Comparison of ENCODE assay signal across 14 cellular contexts in the genomic region with DNA sequence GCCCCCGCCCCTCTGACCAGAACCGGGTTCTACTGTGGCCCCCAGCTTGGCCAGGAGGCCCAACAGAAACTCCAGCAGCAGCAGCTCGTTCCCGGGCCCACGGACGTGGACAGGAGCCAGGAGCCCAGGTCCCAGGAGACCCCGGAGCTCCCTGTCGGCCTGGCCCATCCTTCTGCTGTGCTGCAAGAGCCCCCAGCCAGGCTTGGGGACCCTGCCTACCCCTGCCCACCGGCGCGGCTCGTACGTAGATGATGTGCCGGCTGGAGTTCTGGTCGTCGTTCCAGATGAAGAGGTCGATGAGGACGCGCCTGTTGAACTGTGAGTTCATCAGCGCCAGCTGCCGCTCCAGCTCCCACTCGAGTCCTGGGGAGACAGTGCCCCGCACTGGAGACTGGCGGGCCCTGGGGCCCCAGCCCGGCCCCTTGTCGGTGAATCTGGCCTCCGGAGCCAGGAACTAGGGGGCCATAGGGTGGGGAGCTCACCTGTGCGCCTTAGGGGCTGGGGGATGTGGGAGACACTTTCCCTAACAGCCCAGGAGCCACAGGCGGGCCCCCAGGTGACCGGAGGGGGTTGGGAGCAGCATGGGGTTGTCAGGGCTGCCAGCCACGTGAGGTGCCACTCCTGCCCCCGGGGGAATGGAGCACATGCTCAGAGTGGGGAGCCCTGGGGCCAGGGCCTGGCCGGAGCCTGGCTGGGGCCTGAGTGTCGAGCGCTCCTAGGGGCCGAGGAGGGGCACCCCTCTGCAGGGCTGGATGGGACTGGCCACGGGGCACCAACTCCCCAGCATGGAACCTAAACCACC.
"Had no signal": no experiment of that assay in that cellular context is flagged by ENCODE, and none has a peak within 500 bp of the region (broad histone marks: within the 10 kb centered on the region; RNA-seq: fewer than 3 reads in every experiment).

No MANE protein-coding gene starts in this region.

- H3K4me3 ChIP-seq: transverse colon had no signal

- ATAC-seq: left colon had no signal

- H3K36me3 ChIP-seq: transverse colon had no signal

- H3K9me3 Mint-ChIP-seq: activated T-helper 1 cell treated with anti-CD3 and anti-CD28 coated beads, Interleukin-12 subunit alpha, Interleukin-12 subunit beta, Interleukin-2, Interleukin-4 antibody, amounts not matched to agents 30 ng/mL and 10 ng/mL and 1 ng/mL, durations not matched to agents 14 hours and 24 hours and 36 hours; memory B cell; neural crest cell had no signal

- H3K36me3 Mint-ChIP-seq: memory B cell had no signal

- H3K4me3 Mint-ChIP-seq: activated T-helper 1 cell treated with anti-CD3 and anti-CD28 coated beads, Interleukin-12 subunit alpha, Interleukin-12 subunit beta, Interleukin-2, Interleukin-4 antibody, amounts not matched to agents 30 ng/mL and 10 ng/mL and 1 ng/mL, durations not matched to agents 14 hours and 24 hours and 36 hours; memory B cell; neural crest cell had no signal

- H2AFZ ChIP-seq: parathyroid adenoma had no signal

- H3K27ac ChIP-seq: parathyroid adenoma, transverse colon had no signal

- H3K4me1 Mint-ChIP-seq: memory B cell, neural crest cell had no signal

- DNase-seq: activated CD4-positive, alpha-beta T cell treated with anti-CD3 and anti-CD28 coated beads, Interleukin-2, amount 50 U/mL, for 4 hours; activated naive CD4-positive, alpha-beta T cell treated with Interleukin-2 at 50 U/mL for 16 hours; central memory CD4-positive, alpha-beta T cell; dermis blood vessel endothelial cell; hypothalamus; retina; SHP77 treated with DMSO at 0.1 percent for 48 hours; small intestine; transverse colon had no signal

- H3K79me2 ChIP-seq: parathyroid adenoma had no signal

- H3K9me3 ChIP-seq: transverse colon had no signal

- H3K27ac Mint-ChIP-seq: activated T-helper 1 cell treated with anti-CD3 and anti-CD28 coated beads, Interleukin-12 subunit alpha, Interleukin-12 subunit beta, Interleukin-2, Interleukin-4 antibody, amounts not matched to agents 30 ng/mL and 10 ng/mL and 1 ng/mL, durations not matched to agents 14 hours and 24 hours and 36 hours; memory B cell had no signal

- H3K4me1 ChIP-seq: parathyroid adenoma had no signal
